In the genomic region with DNA sequence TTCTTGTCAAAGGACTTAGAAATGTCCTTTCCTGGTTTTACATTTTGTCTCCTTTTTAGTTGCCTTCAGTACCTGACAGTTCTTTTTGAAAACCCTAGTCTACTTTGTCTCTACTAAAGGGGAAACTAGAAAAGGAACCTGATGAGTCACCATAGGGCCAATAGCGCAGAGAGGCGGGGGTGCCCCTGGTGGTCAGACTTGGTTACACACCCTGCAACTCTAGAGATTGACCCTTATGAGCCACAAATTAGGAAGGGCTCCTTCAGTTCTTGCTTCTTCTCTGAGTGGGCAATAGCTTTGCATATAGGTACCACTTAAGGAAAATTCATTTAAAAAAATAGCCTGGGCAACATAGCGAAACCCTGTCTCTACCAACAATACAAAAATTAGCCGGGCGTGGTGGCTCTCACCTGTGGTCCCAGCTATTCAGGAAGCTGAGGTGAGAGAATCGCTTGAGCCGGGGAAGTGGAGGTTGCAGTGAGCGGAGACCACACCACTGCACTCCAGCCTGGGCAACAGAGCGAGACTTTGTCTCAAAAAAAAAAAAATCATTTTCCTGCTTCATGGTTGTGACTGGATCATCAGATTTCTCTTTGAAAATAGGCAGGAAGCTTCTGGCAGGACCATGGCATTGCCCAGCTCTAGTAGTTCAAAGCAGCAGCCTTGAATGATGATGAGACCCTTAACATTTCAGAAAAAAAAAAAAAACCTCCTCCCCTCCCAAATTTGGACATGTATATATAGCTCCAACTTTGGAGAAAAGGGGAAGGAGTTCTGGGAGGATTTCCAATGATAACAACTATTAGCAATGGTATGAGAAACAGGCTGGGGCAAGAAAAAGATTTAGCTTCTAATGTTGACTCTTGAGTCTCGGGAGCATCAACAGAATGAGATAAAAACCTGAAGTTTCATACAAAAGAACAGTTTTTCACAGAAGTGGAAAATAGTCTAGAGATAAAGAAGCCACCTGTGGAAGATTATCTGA, we compare ENCODE assay signal across 8 cellular contexts. TPM values are rescaled to one million over a fixed set of nuclear protein-coding genes. Genes with fewer than 3 reads are reported as not detected.
DNase-seq lines count a peak whose midpoint lies in the region; ATAC-seq and TF ChIP-seq lines count a peak whose summit lies in the region.

No MANE protein-coding gene starts in this region.

- no peaks in the 10 kb centered on the region for H3F3A ChIP-seq in PC-9 (ENCODE audit: insufficient read depth, low read depth)

- peak; percentile 91 for TF ChIP-seq CTCF in PC-9 (conservative IDR thresholded peaks at IDR 0.05)
- peak; percentile 88 for TF ChIP-seq CTCF in neutrophil (IDR thresholded peaks at IDR 0.05)

- H3K27me3 ChIP-seq in PC-9 (ENCODE audit: insufficient read depth, low read depth) (no peaks in the 10 kb centered on the region), neutrophil (no peaks in the 10 kb centered on the region)

- H3K9me2 ChIP-seq in PC-9 (ENCODE audit: insufficient read depth): no peaks in the 10 kb centered on the region

- H3K4me3 ChIP-seq in PC-9 (no peak overlapping the region), neutrophil (ENCODE audit: low read depth in 1 of 2, low read length in 1 of 2) (no peak overlapping the region)

- 0 out of 2 replicates have a peak, but pooled peaks cover 3% of the 10 kb centered on the region for H3K4me1 ChIP-seq in PC-9 (replicated peaks; ENCODE audit: insufficient read depth)
- peaks cover 20% of the 10 kb centered on the region in 2 experiments for H3K4me1 ChIP-seq in neutrophil (ENCODE audit: control insufficient read depth in 1 of 2, insufficient read depth in 1 of 2, low read depth in 1 of 2, low read length in 1 of 2)

- H3K36me3 ChIP-seq in PC-9 (ENCODE audit: low read depth) (no peaks in the 10 kb centered on the region), neutrophil (peaks cover 22% of the 10 kb centered on the region)

- H2AFZ ChIP-seq in PC-9: no peak overlapping the region

- ATAC-seq in GM19043 (IDR thresholded peaks at IDR 0.05; ENCODE audit: low read depth, unreplicated experiment): peak; percentile 96
- ATAC-seq in HG03159 (IDR thresholded peaks at IDR 0.05; ENCODE audit: unreplicated experiment): peak; percentile 97

- H3K27ac ChIP-seq in PC-9 (no peak overlapping the region), neutrophil (peak overlapping the region; percentile 64)

- H3K4me2 ChIP-seq in PC-9: no peak overlapping the region

- H4K20me1 ChIP-seq in PC-9 (ENCODE audit: insufficient read depth): no peaks in the 10 kb centered on the region

- no peaks in the 10 kb centered on the region for H3K79me2 ChIP-seq in PC-9 (ENCODE audit: low read depth)

- CTCF ChIA-PET in PC-9 (lab: Charles Lee): interaction anchor here (0.6 to 1.9 kb wide), 8 partner anchors 10 to 380 kb away, joined by 3 to 12 read pairs (median 4); no protein-coding TSS in a partner anchor

- BruUV-seq in PC-9 (replicated peaks; lab: Mats Ljungman, UMichigan): no TSS peak

- DNase-seq in CD1c-positive myeloid dendritic cell (ENCODE audit: extremely low spot score) (peak; percentile 92), PC-9 (peak; percentile 51 to 74), fibroblast of gingiva (ENCODE audit: low read depth) (peak; percentile 73), superior temporal gyrus (ENCODE audit: extremely low spot score) (peak; percentile 71)
- DNase-seq in activated T-cell treated with anti-CD3 and anti-CD28 coated beads, Interleukin-2, amount 50 U/mL, for 1 hour: peak; percentile 77

- intact Hi-C loops in PC-9 (cut with micrococcal nuclease; ENCODE audit: unreplicated experiment): loop anchor here (2.0 kb wide), 1 partner anchor 73 kb away; the partner anchor contains the start of gene ZBTB38

- H3K9me3 ChIP-seq in PC-9 (ENCODE audit: insufficient read depth, low read depth) (no peaks in the 10 kb centered on the region), neutrophil (no peaks in the 10 kb centered on the region)

- POLR2A ChIA-PET in PC-9 (lab: Charles Lee; ENCODE audit: unreplicated experiment): no interaction called here

RNA-seq across cellular contexts. Expression of gene RASA2, which starts 45.2 kb away (rescaled TPM):
- total RNA-seq in PC-9 (2021): 17.1 and 18.4 TPM in 2 replicates
